In the genomic region with DNA sequence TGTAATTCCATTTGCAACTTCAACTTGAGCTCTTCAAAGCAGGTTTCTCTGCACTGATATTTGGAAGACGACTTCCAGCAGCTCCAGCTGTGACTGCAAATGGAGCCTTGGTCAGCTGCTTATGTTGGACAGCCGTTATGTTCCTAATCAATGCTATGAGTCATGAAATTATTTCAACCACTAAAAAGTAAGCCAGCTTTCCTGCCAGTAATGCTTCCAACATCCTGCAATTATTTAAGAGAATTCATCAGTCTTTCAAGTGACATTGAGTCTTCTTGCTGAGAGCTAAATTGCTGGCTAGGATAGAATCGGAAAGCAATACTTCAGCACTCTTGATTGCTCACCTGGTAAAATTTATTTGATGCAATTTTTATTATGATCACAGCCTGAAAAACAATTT, we compare ENCODE assay signal across 18 cellular contexts.
"Had no signal": no experiment of that assay in that cellular context is flagged by ENCODE, and none has a peak within 500 bp of the region (broad histone marks: within the 10 kb centered on the region; RNA-seq: fewer than 3 reads in every experiment).

No MANE protein-coding gene starts in this region.

- ATAC-seq: activated CD4-positive, CD25-positive, alpha-beta regulatory T cell treated with anti-CD3 and anti-CD28 coated beads, Interleukin-2, amount 50 U/mL, for 24 hours; activated CD8-positive, alpha-beta memory T cell treated with anti-CD3 and anti-CD28 coated beads, Interleukin-2, amount 10 ng/mL, durations not matched to agents 7 days and 5 days; activated naive CD4-positive, alpha-beta T cell treated with anti-CD3 and anti-CD28 coated beads, Interleukin-2, amount 50 U/mL, for 72 hours; left ventricle myocardium superior had no signal

- H3K36me3 ChIP-seq: esophagus muscularis mucosa, neural progenitor cell, thyroid gland had no signal

- H3K27me3 Mint-ChIP-seq: activated CD8-positive, alpha-beta memory T cell treated with anti-CD3 and anti-CD28 coated beads, Interleukin-2, amount 10 ng/mL, durations not matched to agents 7 days and 5 days; activated T-cell treated with anti-CD3 and anti-CD28 coated beads, Interleukin-2, amount 50 U/mL, for 24 hours had no signal

- H3K9me3 Mint-ChIP-seq: activated T-cell treated with anti-CD3 and anti-CD28 coated beads, Interleukin-2, amount 50 U/mL, for 24 hours; neural progenitor cell had no signal

- H3K27ac Mint-ChIP-seq: activated CD8-positive, alpha-beta memory T cell treated with anti-CD3 and anti-CD28 coated beads, Interleukin-2, amount 10 ng/mL, durations not matched to agents 7 days and 5 days; activated naive CD4-positive, alpha-beta T cell treated with anti-CD3 and anti-CD28 coated beads, Interleukin-2, amount 50 U/mL, for 72 hours; activated T-cell treated with anti-CD3 and anti-CD28 coated beads, Interleukin-2, amount 50 U/mL, for 24 hours; neural progenitor cell; T-helper 2 cell treated with Interferon-gamma antibody and Interleukin-4, amounts not matched to agents 5 μg/mL and 100 μg/mL, for 36 hours had no signal

- H3K9me3 ChIP-seq: esophagus muscularis mucosa, thyroid gland had no signal

- H3K36me3 Mint-ChIP-seq: activated CD8-positive, alpha-beta memory T cell treated with anti-CD3 and anti-CD28 coated beads, Interleukin-2, amount 10 ng/mL, durations not matched to agents 7 days and 5 days; neural progenitor cell had no signal

- H3K27me3 ChIP-seq: esophagus muscularis mucosa, hepatocyte, neural progenitor cell, thyroid gland had no signal

- DNase-seq: activated CD4-positive, alpha-beta T cell treated with anti-CD3 and anti-CD28 coated beads, Interleukin-2, amount 50 U/mL, for 48 hours; activated CD8-positive, alpha-beta memory T cell treated with anti-CD3 and anti-CD28 coated beads, Interleukin-2, amount 10 ng/mL, durations not matched to agents 7 days and 5 days; activated effector memory CD4-positive, alpha-beta T cell treated with anti-CD3 and anti-CD28 coated beads, Interleukin-2, amount 50 U/mL, for 16 hours; activated T-cell treated with anti-CD3 and anti-CD28 coated beads, Interleukin-2, amount 50 U/mL, for 24 hours; amygdala; kidney; left ventricle myocardium superior; mesenchymal stem cell; retina; small intestine; thyroid gland had no signal

- H3K4me3 ChIP-seq: esophagus muscularis mucosa, hepatocyte, neural progenitor cell, thyroid gland had no signal

- H3K4me1 ChIP-seq: esophagus muscularis mucosa, neural progenitor cell, parathyroid adenoma, thyroid gland had no signal

- H3K4me1 Mint-ChIP-seq: activated CD8-positive, alpha-beta memory T cell treated with anti-CD3 and anti-CD28 coated beads, Interleukin-2, amount 10 ng/mL, durations not matched to agents 7 days and 5 days; neural progenitor cell had no signal

- H3K4me3 Mint-ChIP-seq: activated CD8-positive, alpha-beta memory T cell treated with anti-CD3 and anti-CD28 coated beads, Interleukin-2, amount 10 ng/mL, durations not matched to agents 7 days and 5 days; activated T-cell treated with anti-CD3 and anti-CD28 coated beads, Interleukin-2, amount 50 U/mL, for 24 hours; neural progenitor cell; T-helper 2 cell treated with Interferon-gamma antibody and Interleukin-4, amounts not matched to agents 5 μg/mL and 100 μg/mL, for 36 hours had no signal

- H3K27ac ChIP-seq: esophagus muscularis mucosa, hepatocyte, neural progenitor cell, parathyroid adenoma, thyroid gland had no signal
